ENCODE assay signal across 22 cellular contexts in genomic region chr17:4116516-4116915, GRCh38. TPM values are rescaled to one million over a fixed set of nuclear protein-coding genes. Genes with fewer than 3 reads are reported as not detected.
DNase-seq lines count a peak whose midpoint lies in the region; ATAC-seq, FAIRE-seq and TF ChIP-seq lines count a peak whose summit lies in the region.
"Had no signal": no experiment of that assay in that cellular context is flagged by ENCODE, and none has a peak within 500 bp of the region (broad histone marks: within the 10 kb centered on the region; RNA-seq: fewer than 3 reads in every experiment).

No MANE protein-coding gene starts in this region.

- TF ChIP-seq POLR2A in A549 (IDR thresholded peaks at IDR 0.05; ENCODE audit: low read length): no peak
- no peak for TF ChIP-seq POLR2A in body of pancreas (IDR thresholded peaks at IDR 0.05)
- TF ChIP-seq POLR2A in adrenal gland (IDR thresholded peaks at IDR 0.05): no peak

- ATAC-seq in A549 (no peak), body of pancreas (peak; percentile 35)

- H3K36me3 ChIP-seq in H7 (replicated peaks; ENCODE audit: control insufficient read depth, insufficient read depth, low read length): peaks cover 2% of the 10 kb centered on the region
- H3K36me3 ChIP-seq in body of pancreas (replicated peaks in 1 of 2; ENCODE audit: insufficient read depth in 1 of 2, low read depth in 2 of 2): peaks cover 0 to 26% of the 10 kb centered on the region in 2 donors
- H3K36me3 ChIP-seq in adrenal gland (replicated peaks in 1 of 2): peaks cover 0 to 67% of the 10 kb centered on the region in 2 donors

- H3K9me3 ChIP-seq in A549 (no peaks in the 10 kb centered on the region), body of pancreas (no peaks in the 10 kb centered on the region), adrenal gland (replicated peaks in 1 of 3) (no peaks in the 10 kb centered on the region)
- H3K9me3 ChIP-seq: BE2C, MG63, SJSA1 had no signal

- WGBS in A549 (ENCODE audit: missing lambda C conversion rate): 71% methylated on average over 4 of the region's 4 CpGs
- 61 to 64% methylated on average over 4 of the region's 4 CpGs for WGBS in body of pancreas, 2 donors
- 71 to 92% (median 79%) methylated on average over 4 of the region's 4 CpGs for WGBS in adrenal gland, 4 donors

- H3K4me1 ChIP-seq in A549 (peaks cover 4% of the 10 kb centered on the region; the same call in 1 of the 3 replicates), body of pancreas (no peaks in the 10 kb centered on the region), adrenal gland (replicated peaks in 1 of 2) (peaks cover 8 to 19% of the 10 kb centered on the region in 2 donors)
- H3K4me1 ChIP-seq: BE2C, SJSA1 had no signal

- no peak for TF ChIP-seq RAD21 in A549 (conservative IDR thresholded peaks at IDR 0.05 in 1 of 2, IDR thresholded peaks at IDR 0.05 in 1 of 2)

- no peak for TF ChIP-seq EP300 in A549 (IDR thresholded peaks at IDR 0.05)

- DNase-seq in A549 (ENCODE audit: low read depth in 1 of 2, low spot score in 1 of 2): no peak
- peak; percentile 37 for DNase-seq in H7
- DNase-seq in body of pancreas: no peak
- DNase-seq in iPS-NIHi11 (ENCODE audit: low spot score): peak; percentile 31
- no peak for DNase-seq in epidermal melanocyte (ENCODE audit: insufficient read length, low spot score)
- no peak for DNase-seq in adrenal gland
- DNase-seq in activated CD4-positive, alpha-beta T cell treated with anti-CD3 and anti-CD28 coated beads, Interleukin-2, amount 50 U/mL, for 1 hour: no peak
- no peak for DNase-seq in NCI-H345 treated with DMSO at 0.1 percent for 48 hours (lab: John Stamatoyannopoulos, UW; ENCODE audit: unreplicated experiment)
- DNase-seq: BE2C, EL, GF-D8, GOT3, Kasumi-1, MG63, NCI-H187, NCI-H2107, NCI-H2227 treated with DMSO at 0.1 percent for 48 hours, NCI-H510A treated with DMSO at 0.1 percent for 48 hours, NCI-H748 treated with DMSO at 0.1 percent for 48 hours, OCI-M1 had no signal

- H3K27ac ChIP-seq in A549 (no peak overlapping the region), body of pancreas (no peak overlapping the region), adrenal gland (no peak overlapping the region)
- H3K27ac ChIP-seq: SJSA1 had no signal

- peak; percentile 32 for FAIRE-seq in A549 (lab: Jason Lieb, UNC)
- FAIRE-seq: RCC 7860 had no signal

- H3K4me3 ChIP-seq in A549: no peak overlapping the region
- H3K4me3 ChIP-seq in H7 (ENCODE audit: insufficient read depth, low read depth, low read length): no peak overlapping the region
- H3K4me3 ChIP-seq in body of pancreas: no peak overlapping the region
- H3K4me3 ChIP-seq in adrenal gland: no peak overlapping the region
- H3K4me3 ChIP-seq: MG63, SJSA1 had no signal

- CTCF ChIA-PET in A549 (lab: Yijun Ruan, JAX): no interaction called here

- no peaks in the 10 kb centered on the region for H3K27me3 ChIP-seq in H7 (ENCODE audit: control insufficient read depth, insufficient read depth, low read length)
- H3K27me3 ChIP-seq in body of pancreas: no peaks in the 10 kb centered on the region
- H3K27me3 ChIP-seq in adrenal gland: no peaks in the 10 kb centered on the region
- H3K27me3 ChIP-seq: BE2C, MG63, SJSA1 had no signal

- TF ChIP-seq CTCF in A549 (IDR thresholded peaks at IDR 0.05) (no peak), body of pancreas (IDR thresholded peaks at IDR 0.05) (no peak), adrenal gland (IDR thresholded peaks at IDR 0.05) (no peak)

- POLR2A ChIA-PET in A549 (lab: Yijun Ruan, JAX): no interaction called here

- H3K4me2 ChIP-seq in A549: no peak overlapping the region

- intact Hi-C loops in body of pancreas (cut with DNase I): no loop called here
- intact Hi-C loops in adrenal gland (cut with DNase I): no loop called here

TF ChIP-seq in A549, 52 proteins besides CTCF, POLR2A, EP300 and RAD21:
- TF ChIP-seq CBX8 (IDR thresholded peaks at IDR 0.05): no peak
- TF ChIP-seq ZSCAN20 (CRISPR knock-in tag; IDR thresholded peaks at IDR 0.05): no peak

RNA-seq across cellular contexts. Expression of gene ZZEF1, which starts 26.3 kb away (rescaled TPM):
- polyA plus RNA-seq in A549 (2011; rRNA removed) (22.2 and 36.1 TPM in 2 replicates), A549 (2017; fragmentation: RNase III; extraction: RNeasy Plus Mini Kit Qiagen cat#74134 plus additional on column Dnase treatment) (10.6 to 13.6 TPM (median 11.7 TPM) in 3 replicates), adrenal gland (10 to 100 TPM; 16.9 to 22.7 (median 21.2) TPM)
- polyA plus RNA-seq in A549 (2012; cell fraction: cytosol; rRNA removed): 8.6 and 10.8 TPM in 2 replicates
- 26.5 and 32.1 TPM in 2 replicates for polyA plus RNA-seq in A549 (2012; cell fraction: nucleus; rRNA removed)
- polyA minus RNA-seq in A549 (2011; rRNA and poly(A)+ RNA removed): 121 and 132 TPM in 2 replicates
- 12.0 and 13.2 TPM in 2 replicates for total RNA-seq in H7 (2014; rRNA removed; shearing (Covaris generic))
- total RNA-seq in body of pancreas (10 to 100 TPM; 47.2 to 96.2 TPM), adrenal gland (10 to 100 TPM; 33.2 to 73.4 (median 47.8) TPM)

RNA-seq across cellular contexts. Expression of gene CYB5D2, which starts 26.5 kb away (rescaled TPM):
- polyA plus RNA-seq in A549 (2011; rRNA removed) (19.4 and 21.2 TPM in 2 replicates), A549 (2017; fragmentation: RNase III; extraction: RNeasy Plus Mini Kit Qiagen cat#74134 plus additional on column Dnase treatment) (15.7 to 22.0 TPM (median 19.4 TPM) in 3 replicates), adrenal gland (10 to 100 TPM; 23.7 to 31.5 (median 24.7) TPM)
- polyA plus RNA-seq in A549 (2012; cell fraction: cytosol; rRNA removed): 19.2 and 21.9 TPM in 2 replicates
- 12.0 and 17.9 TPM in 2 replicates for polyA plus RNA-seq in A549 (2012; cell fraction: nucleus; rRNA removed)
- 18.9 and 21.3 TPM in 2 replicates for polyA minus RNA-seq in A549 (2011; rRNA and poly(A)+ RNA removed)
- 11.3 and 11.5 TPM in 2 replicates for total RNA-seq in H7 (2014; rRNA removed; shearing (Covaris generic))
- total RNA-seq in body of pancreas (10 to 100 TPM; 23.1 to 24.1 TPM), adrenal gland (10 to 100 TPM; 15.8 to 67.3 (median 48.1) TPM)

Comparison
In these comparisons a context has a peak if more than half of its experiments do, and no peak if none do; other contexts are left out.
1. DNase-seq: peak in H7 (single experiment) and iPS-NIHi11 (single experiment); none in A549 (0 of 2), body of pancreas (0 of 4), epidermal melanocyte (single experiment), adrenal gland (0 of 7), activated CD4-positive, alpha-beta T cell treated with anti-CD3 and anti-CD28 coated beads, Interleukin-2, amount 50 U/mL, for 1 hour (single experiment) and NCI-H345 treated with DMSO at 0.1 percent for 48 hours (single experiment).